In the genomic region with DNA sequence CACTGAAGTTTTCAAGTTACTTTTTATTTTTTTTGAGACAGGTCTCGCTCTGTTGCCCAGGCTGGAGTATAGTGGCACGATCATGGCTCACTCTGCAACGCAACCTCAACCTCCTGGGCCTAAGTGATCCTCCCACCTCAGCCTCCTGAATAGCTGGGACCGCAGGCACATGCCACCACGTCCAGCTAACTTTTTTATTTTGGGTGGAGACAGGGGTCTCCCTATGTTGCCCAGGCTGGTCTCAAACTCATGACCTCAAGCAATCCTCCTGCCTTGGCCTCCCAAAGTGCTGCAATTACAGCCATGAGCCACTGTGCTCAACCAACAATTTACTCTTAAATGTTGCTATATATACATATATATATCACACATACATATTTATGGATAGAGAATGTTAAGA, we compare ENCODE assay signal across 8 cellular contexts. TPM values are rescaled to one million over a fixed set of nuclear protein-coding genes. Genes with fewer than 3 reads are reported as not detected.
DNase-seq lines count a peak whose midpoint lies in the region; ATAC-seq and TF ChIP-seq lines count a peak whose summit lies in the region.

No MANE protein-coding gene starts in this region.

- DNase-seq in A673 (ENCODE audit: low spot score), result no peak
- no peak for DNase-seq in dorsolateral prefrontal cortex
- DNase-seq in ovary, result no peak
- DNase-seq in NCI-H748 treated with DMSO at 0.1 percent for 48 hours (lab: John Stamatoyannopoulos, UW), result no peak
- no peak for DNase-seq in ecto neural progenitor cell (ENCODE audit: low spot score)
- no peak for DNase-seq in stimulated activated naive CD8-positive, alpha-beta T cell treated with anti-CD3 and anti-CD28 coated beads, Interleukin-15, amount 100 ng/mL, for 72 hours
- no peak for DNase-seq in amniotic stem cell (lab: John Stamatoyannopoulos, UW)

- H3K4me3 ChIP-seq in A673 (ENCODE audit: low read depth, low read length, poor library complexity, severe bottlenecking) (no peak overlapping the region), KMS-11 (IDR thresholded peaks at IDR 0.05; ENCODE audit: insufficient read depth, low read depth, low read length) (no peak overlapping the region), dorsolateral prefrontal cortex (no peak overlapping the region), ovary (no peak overlapping the region)

- no peaks in the 10 kb centered on the region for H3K36me3 ChIP-seq in A673 (ENCODE audit: insufficient read depth, low read length, poor library complexity, severe bottlenecking)
- no peaks in the 10 kb centered on the region for H3K36me3 ChIP-seq in KMS-11 (ENCODE audit: insufficient read depth)
- H3K36me3 ChIP-seq in ovary, result no peaks in the 10 kb centered on the region

- TF ChIP-seq POLR2A in ovary (IDR thresholded peaks at IDR 0.05), result no peak

- H3K79me2 ChIP-seq in KMS-11 (ENCODE audit: insufficient read depth, low read depth), result no peaks in the 10 kb centered on the region

- CTCF ChIA-PET in A673 (lab: Charles Lee), result no interaction called here

- POLR2A ChIA-PET in A673 (lab: Charles Lee; ENCODE audit: low non-redundant PET), result no interaction called here

- TF ChIP-seq CTCF in A673 (conservative IDR thresholded peaks at IDR 0.05; ENCODE audit: low read depth, low read length) (no peak), KMS-11 (conservative IDR thresholded peaks at IDR 0.05; ENCODE audit: low read depth, low read length) (no peak), dorsolateral prefrontal cortex (IDR thresholded peaks at IDR 0.05 in 54 of 56, conservative IDR thresholded peaks at IDR 0.05 in 2 of 56; ENCODE audit: low read depth in 1 of 56, partially characterized antibody in 56 of 56) (no peak), ovary (IDR thresholded peaks at IDR 0.05) (no peak)

- H3K27ac ChIP-seq in A673 (ENCODE audit: low read depth, low read length, poor library complexity, severe bottlenecking) (peak overlapping the region; percentile 77), KMS-11 (peak overlapping the region; percentile 98), dorsolateral prefrontal cortex (peak overlapping the region in 49 of 59 donors; percentile 1 to 92 (median 73)), ovary (peak overlapping the region; percentile 7 to 91)

- ATAC-seq in stimulated activated naive CD8-positive, alpha-beta T cell treated with anti-CD3 and anti-CD28 coated beads, Interleukin-15, amount 100 ng/mL, for 72 hours, result no peak

- no TSS peak for BruUV-seq in A673 (replicated peaks; lab: Mats Ljungman, UMichigan)

- WGBS in ovary, 3 donors, result 93 to 95% (median 93%) methylated on average over 5 of the region's 5 CpGs

- H3K27me3 ChIP-seq in A673 (replicated peaks; ENCODE audit: insufficient read depth, low read depth, low read length, poor library complexity) (no peaks in the 10 kb centered on the region), KMS-11 (ENCODE audit: insufficient read depth, low read depth) (no peaks in the 10 kb centered on the region), dorsolateral prefrontal cortex (no peaks in the 10 kb centered on the region), ovary (no peaks in the 10 kb centered on the region)

- no peaks in the 10 kb centered on the region for H3K27me3 Mint-ChIP-seq in stimulated activated naive CD8-positive, alpha-beta T cell treated with anti-CD3 and anti-CD28 coated beads, Interleukin-15, amount 100 ng/mL, for 72 hours

- H3K4me3 Mint-ChIP-seq in stimulated activated naive CD8-positive, alpha-beta T cell treated with anti-CD3 and anti-CD28 coated beads, Interleukin-15, amount 100 ng/mL, for 72 hours, result no peak overlapping the region

- no peaks in the 10 kb centered on the region for H4K20me1 ChIP-seq in KMS-11 (ENCODE audit: insufficient read depth)

- no peak overlapping the region for H3K27ac Mint-ChIP-seq in stimulated activated naive CD8-positive, alpha-beta T cell treated with anti-CD3 and anti-CD28 coated beads, Interleukin-15, amount 100 ng/mL, for 72 hours

- peaks cover 60% of the 10 kb centered on the region for H3K4me1 Mint-ChIP-seq in stimulated activated naive CD8-positive, alpha-beta T cell treated with anti-CD3 and anti-CD28 coated beads, Interleukin-15, amount 100 ng/mL, for 72 hours

- peaks cover 6% of the 10 kb centered on the region in 2 donors for H3K9me3 Mint-ChIP-seq in stimulated activated naive CD8-positive, alpha-beta T cell treated with anti-CD3 and anti-CD28 coated beads, Interleukin-15, amount 100 ng/mL, for 72 hours

- no peak overlapping the region for H3K9ac ChIP-seq in KMS-11

- H3K4me1 ChIP-seq in A673 (ENCODE audit: insufficient read depth, low read length, poor library complexity, severe bottlenecking) (peaks cover 23% of the 10 kb centered on the region), KMS-11 (ENCODE audit: low read depth, poor library complexity, severe bottlenecking) (peaks cover 78% of the 10 kb centered on the region), ovary (ENCODE audit: insufficient read depth) (peaks cover 30% of the 10 kb centered on the region)

- intact Hi-C loops in A673 (cut with micrococcal nuclease; ENCODE audit: unreplicated experiment), result no loop called here
- intact Hi-C loops in dorsolateral prefrontal cortex (cut with DNase I), result no loop called here
- intact Hi-C loops in ovary (cut with DNase I), result no loop called here

- no peak for TF ChIP-seq EP300 in ovary (IDR thresholded peaks at IDR 0.05)

- peak overlapping the region; percentile 90; the same call in 1 of the 2 replicates for H3K4me2 ChIP-seq in KMS-11

- H2AFZ ChIP-seq in KMS-11 (ENCODE audit: low read depth), result no peak overlapping the region; the same call in 1 of the 2 replicates

- H3K9me3 ChIP-seq in A673 (ENCODE audit: low read depth, low read length, poor library complexity, severe bottlenecking) (no peaks in the 10 kb centered on the region), ovary (no peaks in the 10 kb centered on the region)

RNA-seq across cellular contexts. Expression of gene LGALS3, which starts 27.4 kb away (rescaled TPM):
- total RNA-seq in A673 (2021) (11.0 and 13.3 TPM in 2 replicates), dorsolateral prefrontal cortex (100 to 1,000 TPM in 4 of 120 experiments, 10 to 100 TPM in 116; 16.6 to 109 (median 36.7) TPM), ovary (100 to 1,000 TPM; 227 to 387 (median 259) TPM)
- 100 to 1,000 TPM; 228 to 516 TPM for polyA plus RNA-seq in ovary

RNA-seq across cellular contexts. Expression of gene MAPK1IP1L, which starts 50.3 kb away (rescaled TPM):
- total RNA-seq in A673 (2021), result 150 and 164 TPM in 2 replicates
- total RNA-seq in dorsolateral prefrontal cortex, result 10 to 100 TPM; 35.7 to 78.9 (median 53.0) TPM
- total RNA-seq in ovary, result 100 to 1,000 TPM in 2 of 7 donors, 10 to 100 TPM in 5; 35.6 to 130 (median 81.9) TPM
- 10 to 100 TPM; 38.1 to 59.8 TPM for polyA plus RNA-seq in ovary
